Comparison of ENCODE assay signal across 12 cellular contexts in genomic region chrX:101429934-101430333, GRCh38. TPM values are rescaled to one million over a fixed set of nuclear protein-coding genes. Genes with fewer than 3 reads are reported as not detected.
DNase-seq lines count a peak whose midpoint lies in the region; ATAC-seq and TF ChIP-seq lines count a peak whose summit lies in the region.
"Had no signal": no experiment of that assay in that cellular context is flagged by ENCODE, and none has a peak within 500 bp of the region (broad histone marks: within the 10 kb centered on the region; RNA-seq: fewer than 3 reads in every experiment).

No MANE protein-coding gene starts in this region.

- peak; percentile 43 for ATAC-seq in GM21367 (IDR thresholded peaks at IDR 0.05; ENCODE audit: unreplicated experiment)
- ATAC-seq in HG03432 (IDR thresholded peaks at IDR 0.05; ENCODE audit: unreplicated experiment), result peak; percentile 58
- no peak for ATAC-seq in upper lobe of left lung (ENCODE audit: low FRiP score in 2 of 2)

- TF ChIP-seq POLR2A in upper lobe of left lung (IDR thresholded peaks at IDR 0.05), result no peak

- no peak overlapping the region for H3K4me3 ChIP-seq in choroid plexus epithelial cell (ENCODE audit: low read depth, low read length)
- H3K4me3 ChIP-seq in upper lobe of left lung, result no peak overlapping the region
- H3K4me3 ChIP-seq: right atrium auricular region had no signal

- CTCF ChIA-PET in HEK293T (lab: Yijun Ruan, JAX), result no interaction called here

- H3K9me3 ChIP-seq in upper lobe of left lung, result no peaks in the 10 kb centered on the region

- no peaks in the 10 kb centered on the region for H3K4me1 ChIP-seq in upper lobe of left lung
- H3K4me1 ChIP-seq: right atrium auricular region had no signal

- TF ChIP-seq CTCF in choroid plexus epithelial cell (conservative IDR thresholded peaks at IDR 0.05; ENCODE audit: low read depth, low read length) (no peak), upper lobe of left lung (IDR thresholded peaks at IDR 0.05) (no peak)

- no peak for TF ChIP-seq EP300 in upper lobe of left lung (IDR thresholded peaks at IDR 0.05)

- peaks cover 0 to 10% (median 0%) of the 10 kb centered on the region in 4 donors for H3K36me3 ChIP-seq in upper lobe of left lung

- H3K27me3 ChIP-seq in upper lobe of left lung, result no peaks in the 10 kb centered on the region
- H3K27me3 ChIP-seq: right atrium auricular region had no signal

- peak; percentile 3 for DNase-seq in DMS53 treated with DMSO at 0.1 percent for 48 hours (lab: John Stamatoyannopoulos, UW; ENCODE audit: unreplicated experiment)
- DNase-seq in choroid plexus epithelial cell (ENCODE audit: low read depth), result peak; percentile 58
- DNase-seq in upper lobe of left lung, result no peak
- no peak for DNase-seq in middle frontal gyrus (ENCODE audit: extremely low spot score, low spot score)
- no peak for DNase-seq in NCI-H1417 (lab: John Stamatoyannopoulos, UW)
- no peak for DNase-seq in HEK293T (ENCODE audit: extremely low spot score)
- DNase-seq: GOT3, NCI-H187 treated with DMSO at 0.1 percent for 48 hours had no signal

- WGBS in upper lobe of left lung, 2 donors, result 83 to 86% methylated on average over 1 of the region's 1 CpG

- no peak overlapping the region for H3K27ac ChIP-seq in upper lobe of left lung
- H3K27ac ChIP-seq: right atrium auricular region had no signal

- POLR2A ChIA-PET in HEK293T (lab: Yijun Ruan, JAX), result interaction anchor here (1.0 kb wide), 1 partner anchor 11 kb away, joined by 3 read pairs; no protein-coding TSS in a partner anchor

TF ChIP-seq in HEK293T, 16 proteins besides CTCF, POLR2A, EP300 and RAD21:
- TF ChIP-seq SP1 (IDR thresholded peaks at IDR 0.05), result no peak
- TF ChIP-seq L3MBTL2 (conservative IDR thresholded peaks at IDR 0.05), result no peak
- no peak for TF ChIP-seq ELF4 (IDR thresholded peaks at IDR 0.05)
- TF ChIP-seq FOXA1 (IDR thresholded peaks at IDR 0.05), result no peak
- TF ChIP-seq CTBP1 (IDR thresholded peaks at IDR 0.05; ENCODE audit: borderline replicate concordance), result no peak
- no peak for TF ChIP-seq BHLHE40 (IDR thresholded peaks at IDR 0.05; ENCODE audit: borderline replicate concordance)
- TF ChIP-seq SUZ12 (IDR thresholded peaks at IDR 0.05), result no peak
- no peak for TF ChIP-seq NFRKB (IDR thresholded peaks at IDR 0.05)
- no peak for TF ChIP-seq HDGF (IDR thresholded peaks at IDR 0.05; ENCODE audit: borderline replicate concordance)
- TF ChIP-seq FOXK2 (IDR thresholded peaks at IDR 0.05), result no peak
- TF ChIP-seq LEF1 (IDR thresholded peaks at IDR 0.05; ENCODE audit: borderline replicate concordance), result no peak
- no peak for TF ChIP-seq ARNT (IDR thresholded peaks at IDR 0.05)
- no peak for TF ChIP-seq ZNF384 (IDR thresholded peaks at IDR 0.05)
- no peak for TF ChIP-seq FOXM1 (IDR thresholded peaks at IDR 0.05; ENCODE audit: borderline replicate concordance)
- TF ChIP-seq TARDBP (IDR thresholded peaks at IDR 0.05), result no peak
- TF ChIP-seq, protein P1, sequence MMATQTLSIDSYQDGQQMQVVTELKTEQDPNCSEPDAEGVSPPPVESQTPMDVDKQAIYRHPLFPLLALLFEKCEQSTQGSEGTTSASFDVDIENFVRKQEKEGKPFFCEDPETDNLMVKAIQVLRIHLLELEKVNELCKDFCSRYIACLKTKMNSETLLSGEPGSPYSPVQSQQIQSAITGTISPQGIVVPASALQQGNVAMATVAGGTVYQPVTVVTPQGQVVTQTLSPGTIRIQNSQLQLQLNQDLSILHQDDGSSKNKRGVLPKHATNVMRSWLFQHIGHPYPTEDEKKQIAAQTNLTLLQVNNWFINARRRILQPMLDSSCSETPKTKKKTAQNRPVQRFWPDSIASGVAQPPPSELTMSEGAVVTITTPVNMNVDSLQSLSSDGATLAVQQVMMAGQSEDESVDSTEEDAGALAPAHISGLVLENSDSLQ (IDR thresholded peaks at IDR 0.05), result no peak
TF ChIP-seq in HEK293T: peak in this region for 0.

RNA-seq across cellular contexts. Expression of gene HNRNPH2, which starts 21.9 kb away (rescaled TPM):
- total RNA-seq in upper lobe of left lung, result 10 to 100 TPM; 30.4 to 66.6 (median 59.4) TPM

RNA-seq across cellular contexts. Expression of gene GLA, which starts 22.2 kb away (rescaled TPM):
- total RNA-seq in upper lobe of left lung, result 10 to 100 TPM; 18.9 to 54.0 (median 30.7) TPM

RNA-seq across cellular contexts. Expression of gene RPL36A, which starts 39.1 kb away (rescaled TPM):
- 100 to 1,000 TPM; 165 to 641 (median 228) TPM for total RNA-seq in upper lobe of left lung

RNA-seq across cellular contexts. Expression of gene BTK, which starts 43.9 kb away (rescaled TPM):
- 10 to 100 TPM; 16.2 to 81.7 (median 37.3) TPM for total RNA-seq in upper lobe of left lung
- total RNA-seq: T-helper 2 cell treated with Interferon-gamma antibody and Interleukin-4, amounts not matched to agents 100 ng/mL and 5 ng/mL, for 36 hours had no signal

RNA-seq across cellular contexts. Expression of gene ARMCX4, which starts 55.3 kb away (rescaled TPM):
- 10 to 100 TPM in 4 of 6 donors, 1 to 10 TPM in 2; 7.7 to 36.7 (median 11.6) TPM for total RNA-seq in upper lobe of left lung

Comparison
In these comparisons a context has a peak if more than half of its experiments do, and no peak if none do; other contexts are left out.
1. DNase-seq: peak in DMS53 treated with DMSO at 0.1 percent for 48 hours (single experiment) and choroid plexus epithelial cell (single experiment); none in upper lobe of left lung (0 of 2), middle frontal gyrus (single experiment), NCI-H1417 (0 of 3) and HEK293T (single experiment).
2. ATAC-seq: peak in GM21367 (single experiment) and HG03432 (single experiment); none in upper lobe of left lung (0 of 2).